ENCODE assay signal across 8 cellular contexts in the genomic region with DNA sequence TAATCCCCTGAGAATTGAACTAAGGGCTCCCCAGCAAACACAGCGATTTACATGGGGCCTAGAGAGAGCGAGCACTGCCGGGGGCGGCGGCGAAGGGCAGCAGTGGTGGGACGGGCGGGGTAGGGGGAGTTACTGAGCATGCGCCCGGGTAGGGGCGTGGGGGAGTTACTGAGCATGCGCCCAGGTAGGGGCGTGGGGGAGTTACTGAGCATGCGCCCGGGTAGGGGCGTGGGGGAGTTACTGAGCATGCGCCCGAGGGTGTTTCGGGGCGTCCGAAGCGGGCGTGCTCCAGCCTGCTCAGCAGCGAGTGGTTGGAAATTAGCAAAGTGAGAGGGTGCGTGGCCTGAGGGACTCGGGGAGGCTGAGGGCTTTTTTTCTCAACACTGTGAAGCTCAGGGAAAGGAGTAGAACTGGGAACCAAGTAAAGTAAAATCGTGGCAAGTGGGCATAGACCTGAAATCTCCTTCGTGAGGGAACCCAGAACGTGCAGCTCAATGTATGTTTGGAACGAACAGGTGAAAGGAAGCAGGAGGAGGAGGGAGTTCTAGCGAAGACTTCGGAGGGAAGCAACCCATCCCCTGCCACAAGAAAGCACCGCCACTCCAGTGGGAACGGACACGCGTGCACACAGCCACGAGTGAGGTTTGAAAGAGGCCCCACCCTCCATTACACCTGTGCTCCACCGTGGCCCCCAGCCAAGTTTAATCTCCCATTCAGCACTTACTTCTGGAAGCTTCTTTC. TPM values are rescaled to one million over a fixed set of nuclear protein-coding genes. Genes with fewer than 3 reads are reported as not detected.
DNase-seq lines count a peak whose midpoint lies in the region; ATAC-seq and TF ChIP-seq lines count a peak whose summit lies in the region.

No MANE protein-coding gene starts in this region.

- H3K9me3 ChIP-seq in lower lobe of right lung: no peaks in the 10 kb centered on the region

- peaks cover 8% of the 10 kb centered on the region for H3K36me3 ChIP-seq in lower lobe of right lung

- H3K27me3 Mint-ChIP-seq in activated CD4-positive, alpha-beta memory T cell treated with anti-CD3 and anti-CD28 coated beads for 36 hours: no peaks in the 10 kb centered on the region

- CTCF ChIA-PET in activated CD4-positive, alpha-beta memory T cell treated with anti-CD3 and anti-CD28 coated beads for 36 hours (lab: Charles Lee): interaction anchor here (1.2 kb wide), 1 partner anchor 9 kb away, joined by 3 read pairs; no protein-coding TSS in a partner anchor

- H3K4me1 ChIP-seq in lower lobe of right lung: peaks cover 29% of the 10 kb centered on the region

- POLR2A ChIA-PET in activated CD4-positive, alpha-beta memory T cell treated with anti-CD3 and anti-CD28 coated beads for 36 hours (lab: Charles Lee): interaction anchor here (1.0 to 1.3 kb wide), 2 partner anchors 13 to 34 kb away, joined by 3 to 4 read pairs; partner anchors contain the start of gene KANK1

- intact Hi-C loops in activated CD4-positive, alpha-beta memory T cell treated with anti-CD3 and anti-CD28 coated beads for 36 hours (cut with micrococcal nuclease): loop anchor here (1.0 to 2.0 kb wide), 2 partner anchors 23 to 31 kb away; no protein-coding TSS in a partner anchor
- intact Hi-C loops in lower lobe of right lung (cut with DNase I): no loop called here

- peak overlapping the region; percentile 86 for H3K27ac Mint-ChIP-seq in activated CD4-positive, alpha-beta memory T cell treated with anti-CD3 and anti-CD28 coated beads for 36 hours

- H3K4me3 Mint-ChIP-seq in activated CD4-positive, alpha-beta memory T cell treated with anti-CD3 and anti-CD28 coated beads for 36 hours: peak overlapping the region; percentile 96

- peak overlapping the region; percentile 85 for H3K27ac ChIP-seq in C4-2B
- H3K27ac ChIP-seq in lower lobe of right lung: peak overlapping the region; percentile 83

- peaks cover 22% of the 10 kb centered on the region for H3K4me1 Mint-ChIP-seq in activated CD4-positive, alpha-beta memory T cell treated with anti-CD3 and anti-CD28 coated beads for 36 hours (ENCODE audit: low read depth)

- no peaks in the 10 kb centered on the region for H3K9me3 Mint-ChIP-seq in activated CD4-positive, alpha-beta memory T cell treated with anti-CD3 and anti-CD28 coated beads for 36 hours

- ATAC-seq in GM19372 (IDR thresholded peaks at IDR 0.05; ENCODE audit: low read depth, unreplicated experiment): peak; percentile 91
- peak; percentile 91 for ATAC-seq in HG03521 (IDR thresholded peaks at IDR 0.05; ENCODE audit: unreplicated experiment)
- ATAC-seq in lower lobe of right lung: peak; percentile 96 to 98

- H3K36me3 Mint-ChIP-seq in activated CD4-positive, alpha-beta memory T cell treated with anti-CD3 and anti-CD28 coated beads for 36 hours: peaks cover 10% of the 10 kb centered on the region

- no peaks in the 10 kb centered on the region for H3K27me3 ChIP-seq in lower lobe of right lung (ENCODE audit: low read depth)

- DNase-seq in NCI-H69 (lab: John Stamatoyannopoulos, UW) (peak; percentile 80), ecto neural progenitor cell (ENCODE audit: low spot score) (peak; percentile 97), lower lobe of right lung (peak; percentile 91)
- DNase-seq in activated CD4-positive, alpha-beta memory T cell treated with anti-CD3 and anti-CD28 coated beads for 36 hours: peak; percentile 95
- peak; percentile 70 to 91 (median 77) for DNase-seq in stimulated activated CD4-positive, alpha-beta T cell treated with anti-CD3 and anti-CD28 coated beads, TNF-alpha, amount 100 ng/mL, for 1 hour (ENCODE audit: low read depth in 3 of 3, low spot score in 1 of 3)

- peak overlapping the region; percentile 66 for H3K4me3 ChIP-seq in lower lobe of right lung

- TF ChIP-seq CTCF in C4-2B (conservative IDR thresholded peaks at IDR 0.05) (no peak), lower lobe of right lung (IDR thresholded peaks at IDR 0.05) (no peak)

RNA-seq across cellular contexts. Expression of gene KANK1, which starts 34.3 kb away (rescaled TPM):
- total RNA-seq in activated CD4-positive, alpha-beta memory T cell treated with anti-CD3 and anti-CD28 coated beads for 36 hours: 1 to 10 TPM; 8.3 TPM
- 48.1 TPM for total RNA-seq in lower lobe of right lung

Comparison
In these comparisons a context has a peak if more than half of its experiments do, and no peak if none do; other contexts are left out.
1. Peak in every context shown above with its lines: DNase-seq, ATAC-seq, H3K4me3 ChIP-seq and H3K27ac ChIP-seq.